8 cellular contexts compared by ENCODE assay signal in the genomic region with DNA sequence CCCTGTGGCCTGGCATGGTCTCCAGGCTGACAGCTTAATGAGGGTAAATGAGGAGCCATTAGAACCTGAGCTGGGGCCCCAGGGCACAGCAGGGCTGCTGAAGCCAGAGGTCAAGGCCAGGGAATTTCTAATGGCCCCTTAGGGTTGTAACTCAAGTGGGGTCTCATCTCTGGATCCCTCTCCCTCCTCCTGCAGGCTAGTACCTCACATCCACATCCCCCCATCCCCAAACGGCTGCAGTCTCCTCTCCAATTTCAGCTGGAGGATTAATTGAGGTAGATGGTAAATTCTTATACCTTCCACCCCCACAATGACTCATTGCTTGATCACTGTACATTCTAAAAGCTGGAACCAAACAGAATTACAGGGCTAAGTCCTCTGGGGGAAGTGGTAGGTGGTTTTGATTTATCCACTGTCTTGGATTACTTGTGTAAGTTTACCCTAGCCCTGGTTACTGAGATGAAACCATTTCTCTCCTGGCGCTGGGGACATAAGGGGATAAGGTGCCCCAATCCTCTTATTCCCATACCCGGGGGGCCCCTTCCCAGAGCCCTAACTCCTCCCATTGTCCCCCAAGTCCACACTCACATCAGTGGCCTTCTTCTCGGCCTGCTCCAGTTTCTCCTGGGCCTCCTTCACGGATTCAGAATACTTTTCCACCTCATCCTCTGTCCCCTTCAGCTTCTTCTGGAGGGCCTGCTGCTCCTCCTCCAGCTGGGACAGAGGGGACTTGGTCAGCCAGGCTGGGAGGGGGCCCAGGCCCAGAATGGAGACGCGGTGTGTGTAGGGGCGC. TPM values are rescaled to one million over a fixed set of nuclear protein-coding genes. Genes with fewer than 3 reads are reported as not detected.
DNase-seq lines count a peak whose midpoint lies in the region; ATAC-seq lines count a peak whose summit lies in the region.

No MANE protein-coding gene starts in this region.

- H3K9me3 ChIP-seq in iPS-15b (ENCODE audit: control insufficient read depth, insufficient read depth, low read length) = no peaks in the 10 kb centered on the region

- H3K27me3 Mint-ChIP-seq in activated naive CD4-positive, alpha-beta T cell treated with anti-CD3 and anti-CD28 coated beads, Interleukin-2, amount 50 U/mL, for 24 hours = no peaks in the 10 kb centered on the region
- H3K27me3 Mint-ChIP-seq in activated T-helper 1 cell treated with anti-CD3 and anti-CD28 coated beads, Interleukin-12 subunit alpha, Interleukin-12 subunit beta, Interleukin-2, Interleukin-4 antibody, amounts not matched to agents 30 ng/mL and 10 ng/mL and 1 ng/mL, durations not matched to agents 14 hours and 24 hours and 36 hours (ENCODE audit: insufficient read depth) = peaks cover 2% of the 10 kb centered on the region
- H3K27me3 Mint-ChIP-seq in stimulated activated naive B cell treated with anti-CD40 and anti-IgM and Interleukin-4, amounts not matched to agents 10 μg/mL and 1 μg/mL and 100 μg/mL, for 72 hours = no peaks in the 10 kb centered on the region

- H3K9ac ChIP-seq in iPS-15b (ENCODE audit: low read depth, low read length) = peak overlapping the region; percentile 92

- H3K4me1 ChIP-seq in iPS-15b (ENCODE audit: control insufficient read depth, insufficient read depth, low read length) = peaks cover 10% of the 10 kb centered on the region

- H3K36me3 ChIP-seq in iPS-15b (ENCODE audit: control insufficient read depth, insufficient read depth, low read length) = peaks cover 34% of the 10 kb centered on the region

- H3K4me1 Mint-ChIP-seq in activated naive CD4-positive, alpha-beta T cell treated with anti-CD3 and anti-CD28 coated beads, Interleukin-2, amount 50 U/mL, for 24 hours = peaks cover 28% of the 10 kb centered on the region
- peaks cover 26% of the 10 kb centered on the region for H3K4me1 Mint-ChIP-seq in activated T-helper 1 cell treated with anti-CD3 and anti-CD28 coated beads, Interleukin-12 subunit alpha, Interleukin-12 subunit beta, Interleukin-2, Interleukin-4 antibody, amounts not matched to agents 30 ng/mL and 10 ng/mL and 1 ng/mL, durations not matched to agents 14 hours and 24 hours and 36 hours (ENCODE audit: low read depth)
- peaks cover 18 to 33% of the 10 kb centered on the region in 2 donors for H3K4me1 Mint-ChIP-seq in stimulated activated naive B cell treated with anti-CD40 and anti-IgM and Interleukin-4, amounts not matched to agents 10 μg/mL and 1 μg/mL and 100 μg/mL, for 72 hours

- peak overlapping the region; percentile 35 for H3K4me3 Mint-ChIP-seq in activated naive CD4-positive, alpha-beta T cell treated with anti-CD3 and anti-CD28 coated beads, Interleukin-2, amount 50 U/mL, for 24 hours
- H3K4me3 Mint-ChIP-seq in activated T-helper 1 cell treated with anti-CD3 and anti-CD28 coated beads, Interleukin-12 subunit alpha, Interleukin-12 subunit beta, Interleukin-2, Interleukin-4 antibody, amounts not matched to agents 30 ng/mL and 10 ng/mL and 1 ng/mL, durations not matched to agents 14 hours and 24 hours and 36 hours = peak overlapping the region; percentile 75
- H3K4me3 Mint-ChIP-seq in stimulated activated naive B cell treated with anti-CD40 and anti-IgM and Interleukin-4, amounts not matched to agents 10 μg/mL and 1 μg/mL and 100 μg/mL, for 72 hours = peak overlapping the region; percentile 33 to 75

- ATAC-seq in stimulated activated naive B cell treated with anti-CD40 and anti-IgM and Interleukin-4, amounts not matched to agents 10 μg/mL and 1 μg/mL and 100 μg/mL, for 72 hours (replicated peaks) = peak; percentile 50 to 70
- ATAC-seq in HG03108 (IDR thresholded peaks at IDR 0.05; ENCODE audit: unreplicated experiment) = no peak
- ATAC-seq in HG03280 (IDR thresholded peaks at IDR 0.05; ENCODE audit: unreplicated experiment) = no peak

- peak overlapping the region; percentile 81 for H3K4me3 ChIP-seq in iPS-15b (ENCODE audit: low read depth, low read length)

- intact Hi-C loops in activated T-helper 1 cell treated with anti-CD3 and anti-CD28 coated beads, Interleukin-12 subunit alpha, Interleukin-12 subunit beta, Interleukin-2, Interleukin-4 antibody, amounts not matched to agents 30 ng/mL and 10 ng/mL and 1 ng/mL, durations not matched to agents 14 hours and 24 hours and 36 hours (cut with micrococcal nuclease) = loop anchor here (1.0 to 2.0 kb wide), 3 partner anchors 23 to 84 kb away; a partner anchor contains a TSS

- H3K36me3 Mint-ChIP-seq in activated naive CD4-positive, alpha-beta T cell treated with anti-CD3 and anti-CD28 coated beads, Interleukin-2, amount 50 U/mL, for 24 hours = no peaks in the 10 kb centered on the region
- no peaks in the 10 kb centered on the region for H3K36me3 Mint-ChIP-seq in activated T-helper 1 cell treated with anti-CD3 and anti-CD28 coated beads, Interleukin-12 subunit alpha, Interleukin-12 subunit beta, Interleukin-2, Interleukin-4 antibody, amounts not matched to agents 30 ng/mL and 10 ng/mL and 1 ng/mL, durations not matched to agents 14 hours and 24 hours and 36 hours (ENCODE audit: low read depth)
- H3K36me3 Mint-ChIP-seq in stimulated activated naive B cell treated with anti-CD40 and anti-IgM and Interleukin-4, amounts not matched to agents 10 μg/mL and 1 μg/mL and 100 μg/mL, for 72 hours = no peaks in the 10 kb centered on the region

- DNase-seq in activated naive CD4-positive, alpha-beta T cell treated with anti-CD3 and anti-CD28 coated beads, Interleukin-2, amount 50 U/mL, for 16 hours = no peak
- no peak for DNase-seq in activated T-helper 1 cell treated with anti-CD3 and anti-CD28 coated beads, Interleukin-12 subunit alpha, Interleukin-12 subunit beta, Interleukin-2, Interleukin-4 antibody, amounts not matched to agents 30 ng/mL and 10 ng/mL and 1 ng/mL, durations not matched to agents 14 hours and 24 hours and 36 hours (ENCODE audit: low spot score)
- DNase-seq in stimulated activated naive B cell treated with anti-CD40 and anti-IgM and Interleukin-4, amounts not matched to agents 10 μg/mL and 1 μg/mL and 100 μg/mL, for 72 hours = no peak
- no peak for DNase-seq in ureter (ENCODE audit: low spot score)

- no peaks in the 10 kb centered on the region for H3K27me3 ChIP-seq in iPS-15b (ENCODE audit: control insufficient read depth, insufficient read depth, low read length)

- no peaks in the 10 kb centered on the region for H3K9me3 Mint-ChIP-seq in activated naive CD4-positive, alpha-beta T cell treated with anti-CD3 and anti-CD28 coated beads, Interleukin-2, amount 50 U/mL, for 24 hours
- no peaks in the 10 kb centered on the region for H3K9me3 Mint-ChIP-seq in activated T-helper 1 cell treated with anti-CD3 and anti-CD28 coated beads, Interleukin-12 subunit alpha, Interleukin-12 subunit beta, Interleukin-2, Interleukin-4 antibody, amounts not matched to agents 30 ng/mL and 10 ng/mL and 1 ng/mL, durations not matched to agents 14 hours and 24 hours and 36 hours
- no peaks in the 10 kb centered on the region for H3K9me3 Mint-ChIP-seq in stimulated activated naive B cell treated with anti-CD40 and anti-IgM and Interleukin-4, amounts not matched to agents 10 μg/mL and 1 μg/mL and 100 μg/mL, for 72 hours

- peak overlapping the region; percentile 74 for H3K27ac Mint-ChIP-seq in activated naive CD4-positive, alpha-beta T cell treated with anti-CD3 and anti-CD28 coated beads, Interleukin-2, amount 50 U/mL, for 24 hours
- H3K27ac Mint-ChIP-seq in activated T-helper 1 cell treated with anti-CD3 and anti-CD28 coated beads, Interleukin-12 subunit alpha, Interleukin-12 subunit beta, Interleukin-2, Interleukin-4 antibody, amounts not matched to agents 30 ng/mL and 10 ng/mL and 1 ng/mL, durations not matched to agents 14 hours and 24 hours and 36 hours = no peak overlapping the region
- peak overlapping the region; percentile 72 for H3K27ac Mint-ChIP-seq in stimulated activated naive B cell treated with anti-CD40 and anti-IgM and Interleukin-4, amounts not matched to agents 10 μg/mL and 1 μg/mL and 100 μg/mL, for 72 hours

RNA-seq across cellular contexts. Expression of a gene that starts 1.0 kb away (rescaled TPM):
- 2.5 and 4.5 TPM in 2 replicates for total RNA-seq in activated T-helper 1 cell treated with anti-CD3 and anti-CD28 coated beads, Interleukin-12 subunit alpha, Interleukin-12 subunit beta, Interleukin-2, Interleukin-4 antibody, amounts not matched to agents 30 ng/mL and 10 ng/mL and 1 ng/mL, durations not matched to agents 14 hours and 24 hours and 36 hours
- 559 TPM for total RNA-seq in ureter

RNA-seq across cellular contexts. Expression of a gene that starts 15.0 kb away (rescaled TPM):
- 0.44 TPM in 1 of 2 replicates, not detected in the other for total RNA-seq in activated T-helper 1 cell treated with anti-CD3 and anti-CD28 coated beads, Interleukin-12 subunit alpha, Interleukin-12 subunit beta, Interleukin-2, Interleukin-4 antibody, amounts not matched to agents 30 ng/mL and 10 ng/mL and 1 ng/mL, durations not matched to agents 14 hours and 24 hours and 36 hours
- not detected for total RNA-seq in ureter

RNA-seq across cellular contexts. Expression of a gene that starts 23.8 kb away (rescaled TPM):
- total RNA-seq in activated T-helper 1 cell treated with anti-CD3 and anti-CD28 coated beads, Interleukin-12 subunit alpha, Interleukin-12 subunit beta, Interleukin-2, Interleukin-4 antibody, amounts not matched to agents 30 ng/mL and 10 ng/mL and 1 ng/mL, durations not matched to agents 14 hours and 24 hours and 36 hours = 7.9 and 8.8 TPM in 2 replicates
- total RNA-seq in ureter = 1.0 TPM

RNA-seq across cellular contexts. Expression of a gene that starts 30.7 kb away (rescaled TPM):
- total RNA-seq in activated T-helper 1 cell treated with anti-CD3 and anti-CD28 coated beads, Interleukin-12 subunit alpha, Interleukin-12 subunit beta, Interleukin-2, Interleukin-4 antibody, amounts not matched to agents 30 ng/mL and 10 ng/mL and 1 ng/mL, durations not matched to agents 14 hours and 24 hours and 36 hours = 20.6 and 24.0 TPM in 2 replicates
- 22.4 TPM for total RNA-seq in ureter

RNA-seq across cellular contexts. Expression of a gene that starts 30.9 kb away (rescaled TPM):
- 5,317 and 5,787 TPM in 2 replicates for total RNA-seq in activated T-helper 1 cell treated with anti-CD3 and anti-CD28 coated beads, Interleukin-12 subunit alpha, Interleukin-12 subunit beta, Interleukin-2, Interleukin-4 antibody, amounts not matched to agents 30 ng/mL and 10 ng/mL and 1 ng/mL, durations not matched to agents 14 hours and 24 hours and 36 hours
- 3,373 TPM for total RNA-seq in ureter

Comparison
In these comparisons a context has a peak if more than half of its experiments do, and no peak if none do; other contexts are left out.
1. ATAC-seq: peak in stimulated activated naive B cell treated with anti-CD40 and anti-IgM and Interleukin-4, amounts not matched to agents 10 μg/mL and 1 μg/mL and 100 μg/mL, for 72 hours (2 of 2); none in HG03108 (single experiment) and HG03280 (single experiment).
2. RNA of a gene that starts 1.0 kb away (total RNA-seq): 559 TPM in ureter (single experiment); 2.5 to 4.5 TPM in activated T-helper 1 cell treated with anti-CD3 and anti-CD28 coated beads, Interleukin-12 subunit alpha, Interleukin-12 subunit beta, Interleukin-2, Interleukin-4 antibody, amounts not matched to agents 30 ng/mL and 10 ng/mL and 1 ng/mL, durations not matched to agents 14 hours and 24 hours and 36 hours; every median in the first group is over 100 times any median in the second.
3. Peak in every context shown above with its lines, with median percentiles within 50 percentile points of each other: H3K4me3 Mint-ChIP-seq.